Comparison of ENCODE assay signal across 12 cellular contexts in the genomic region with DNA sequence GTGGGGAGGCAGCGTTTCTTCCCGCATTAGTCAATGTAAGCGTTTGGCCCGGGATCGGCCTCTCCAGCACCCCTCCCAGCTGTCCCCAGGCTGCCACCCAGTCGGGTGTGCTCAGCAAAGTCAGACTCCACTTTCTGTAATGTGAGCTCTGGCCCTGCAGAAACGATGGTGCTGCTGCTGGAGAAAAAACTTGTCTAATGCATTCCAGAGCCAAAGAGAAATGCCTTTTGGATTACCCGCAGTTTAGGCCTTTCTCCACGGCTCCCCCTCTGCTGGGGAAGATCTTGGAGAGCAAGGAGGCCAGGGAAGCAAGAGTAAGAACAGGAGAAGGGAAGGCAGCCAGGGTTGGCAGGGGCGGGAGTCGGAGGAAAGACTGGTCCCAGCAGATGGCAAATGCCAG. TPM values are rescaled to one million over a fixed set of nuclear protein-coding genes. Genes with fewer than 3 reads are reported as not detected.
A peak's percentile ranks its signal among the peaks of the same experiment; 100 is the strongest.
DNase-seq lines count a peak whose midpoint lies in the region; ATAC-seq and TF ChIP-seq lines count a peak whose summit lies in the region.
"Had no signal": no experiment of that assay in that cellular context is flagged by ENCODE, and none has a peak within 500 bp of the region (broad histone marks: within the 10 kb centered on the region; RNA-seq: fewer than 3 reads in every experiment).

No MANE protein-coding gene starts in this region.

- no peak for TF ChIP-seq CTCF in fibroblast of lung (conservative IDR thresholded peaks at IDR 0.05 in 1 of 2, IDR thresholded peaks at IDR 0.05 in 1 of 2; ENCODE audit: low read depth in 1 of 2, low read length in 2 of 2)

- H3K79me2 ChIP-seq in fibroblast of lung (ENCODE audit: control insufficient read depth, insufficient read depth, low read length) = no peaks in the 10 kb centered on the region

- no peak overlapping the region for H3K4me3 Mint-ChIP-seq in stimulated activated memory B cell treated with anti-CD40 and anti-IgM and Interleukin-4, amounts not matched to agents 10 μg/mL and 1 μg/mL and 100 μg/mL, for 72 hours
- H3K4me3 Mint-ChIP-seq in activated T-cell treated with anti-CD3 and anti-CD28 coated beads, Interleukin-2, amount 50 U/mL, for 72 hours = no peak overlapping the region
- H3K4me3 Mint-ChIP-seq: activated naive CD8-positive, alpha-beta T cell treated with anti-CD3 and anti-CD28 coated beads, Interleukin-2, amount 50 U/mL, for 24 hours had no signal

- DNase-seq in AG08395 (ENCODE audit: low spot score) (peak; percentile 71), NCI-H226 (peak; percentile 19), fibroblast of lung (ENCODE audit: low read depth in 2 of 2) (peak; percentile 55 to 72), mucosa of gallbladder (ENCODE audit: low spot score) (no peak)
- DNase-seq in activated CD8-positive, alpha-beta memory T cell treated with anti-CD3 and anti-CD28 coated beads for 24 hours = no peak
- no peak for DNase-seq in activated T-cell treated with anti-CD3 and anti-CD28 coated beads, Interleukin-2, amount 50 U/mL, for 72 hours
- DNase-seq: activated naive CD8-positive, alpha-beta T cell treated with anti-CD3 and anti-CD28 coated beads, Interleukin-2, amount 50 U/mL, for 24 hours; NCI-H82; SHP77 had no signal

- H3K4me1 Mint-ChIP-seq in stimulated activated memory B cell treated with anti-CD40 and anti-IgM and Interleukin-4, amounts not matched to agents 10 μg/mL and 1 μg/mL and 100 μg/mL, for 72 hours = peaks cover 7% of the 10 kb centered on the region
- no peaks in the 10 kb centered on the region for H3K4me1 Mint-ChIP-seq in activated T-cell treated with anti-CD3 and anti-CD28 coated beads, Interleukin-2, amount 50 U/mL, for 72 hours (ENCODE audit: low read depth)

- H3K4me2 ChIP-seq in fibroblast of lung (ENCODE audit: extremely low read depth, insufficient read depth, low read length) = peak overlapping the region; percentile 44
- H3K4me2 ChIP-seq: A549 had no signal

- no peaks in the 10 kb centered on the region for H3K9me3 ChIP-seq in fibroblast of lung (ENCODE audit: control insufficient read depth, insufficient read depth, low read depth, low read length)
- no peaks in the 10 kb centered on the region for H3K9me3 ChIP-seq in muscle layer of colon (ENCODE audit: low read length)
- H3K9me3 ChIP-seq: A549 had no signal

- no peaks in the 10 kb centered on the region for H3K9me3 Mint-ChIP-seq in stimulated activated memory B cell treated with anti-CD40 and anti-IgM and Interleukin-4, amounts not matched to agents 10 μg/mL and 1 μg/mL and 100 μg/mL, for 72 hours
- no peaks in the 10 kb centered on the region for H3K9me3 Mint-ChIP-seq in activated T-cell treated with anti-CD3 and anti-CD28 coated beads, Interleukin-2, amount 50 U/mL, for 72 hours
- H3K9me3 Mint-ChIP-seq: activated naive CD8-positive, alpha-beta T cell treated with anti-CD3 and anti-CD28 coated beads, Interleukin-2, amount 50 U/mL, for 24 hours had no signal

- H3K27ac Mint-ChIP-seq in stimulated activated memory B cell treated with anti-CD40 and anti-IgM and Interleukin-4, amounts not matched to agents 10 μg/mL and 1 μg/mL and 100 μg/mL, for 72 hours = no peak overlapping the region
- no peak overlapping the region for H3K27ac Mint-ChIP-seq in activated T-cell treated with anti-CD3 and anti-CD28 coated beads, Interleukin-2, amount 50 U/mL, for 72 hours
- H3K27ac Mint-ChIP-seq: activated naive CD8-positive, alpha-beta T cell treated with anti-CD3 and anti-CD28 coated beads, Interleukin-2, amount 50 U/mL, for 24 hours had no signal

- no peaks in the 10 kb centered on the region for H4K20me1 ChIP-seq in fibroblast of lung (ENCODE audit: control insufficient read depth, extremely low read depth, insufficient read depth, low read length)

- H3K36me3 ChIP-seq in fibroblast of lung (ENCODE audit: control insufficient read depth, insufficient read depth, low read length) (peaks cover 9% of the 10 kb centered on the region), muscle layer of colon (ENCODE audit: insufficient read depth, low read length) (peaks cover 11% of the 10 kb centered on the region)

- H3K9ac ChIP-seq in fibroblast of lung (ENCODE audit: insufficient read depth, low read length) (no peak overlapping the region), muscle layer of colon (ENCODE audit: low read length) (no peak overlapping the region)

- no peak for ATAC-seq in stimulated activated memory B cell treated with anti-CD40 and anti-IgM and Interleukin-4, amounts not matched to agents 10 μg/mL and 1 μg/mL and 100 μg/mL, for 72 hours
- no peak for ATAC-seq in activated T-cell treated with anti-CD3 and anti-CD28 coated beads, Interleukin-2, amount 50 U/mL, for 72 hours (replicated peaks in 1 of 2)
- ATAC-seq: A549; activated naive CD8-positive, alpha-beta T cell treated with anti-CD3 and anti-CD28 coated beads, Interleukin-2, amount 50 U/mL, for 24 hours had no signal

- H3K27me3 ChIP-seq in fibroblast of lung (ENCODE audit: control insufficient read depth, insufficient read depth, low read length) = no peaks in the 10 kb centered on the region
- peaks cover 0 to 8% of the 10 kb centered on the region in 2 donors for H3K27me3 ChIP-seq in muscle layer of colon (ENCODE audit: control insufficient read depth in 1 of 2, insufficient read depth in 2 of 2, low read length in 2 of 2)

- H3K4me1 ChIP-seq in fibroblast of lung (ENCODE audit: control insufficient read depth, extremely low read depth, insufficient read depth, low read length) (no peaks in the 10 kb centered on the region), muscle layer of colon (ENCODE audit: insufficient read depth, low read length) (peaks cover 17% of the 10 kb centered on the region)

- no peak overlapping the region for H2AFZ ChIP-seq in fibroblast of lung (ENCODE audit: low read length)

- peaks cover 6% of the 10 kb centered on the region for H3K36me3 Mint-ChIP-seq in stimulated activated memory B cell treated with anti-CD40 and anti-IgM and Interleukin-4, amounts not matched to agents 10 μg/mL and 1 μg/mL and 100 μg/mL, for 72 hours
- H3K36me3 Mint-ChIP-seq in activated T-cell treated with anti-CD3 and anti-CD28 coated beads, Interleukin-2, amount 50 U/mL, for 72 hours (ENCODE audit: insufficient read depth in 2 of 2) = no peaks in the 10 kb centered on the region

- H3K27ac ChIP-seq in fibroblast of lung (ENCODE audit: insufficient read depth, low read length) (no peak overlapping the region), muscle layer of colon (ENCODE audit: low read depth, low read length) (peak overlapping the region; percentile 28)
- H3K27ac ChIP-seq: A549 had no signal

- H3K4me3 ChIP-seq in fibroblast of lung (replicated peaks in 1 of 4; ENCODE audit: control extremely low read depth in 1 of 4, insufficient read depth in 1 of 4, low read depth in 3 of 4, low read length in 4 of 4) (no peak overlapping the region), muscle layer of colon (ENCODE audit: low read depth in 1 of 2, low read length in 2 of 2) (no peak overlapping the region)
- H3K4me3 ChIP-seq: A549 had no signal

- no peaks in the 10 kb centered on the region for H3K27me3 Mint-ChIP-seq in stimulated activated memory B cell treated with anti-CD40 and anti-IgM and Interleukin-4, amounts not matched to agents 10 μg/mL and 1 μg/mL and 100 μg/mL, for 72 hours
- no peaks in the 10 kb centered on the region for H3K27me3 Mint-ChIP-seq in activated T-cell treated with anti-CD3 and anti-CD28 coated beads, Interleukin-2, amount 50 U/mL, for 72 hours (ENCODE audit: low read depth)
- H3K27me3 Mint-ChIP-seq: activated naive CD8-positive, alpha-beta T cell treated with anti-CD3 and anti-CD28 coated beads, Interleukin-2, amount 50 U/mL, for 24 hours had no signal

RNA-seq across cellular contexts. Expression of gene ELF4, which starts 55.2 kb away (rescaled TPM):
- total RNA-seq in fibroblast of lung = 5.9 and 9.9 TPM in 2 replicates
- 13.7 and 17.0 TPM in 2 replicates for polyA plus RNA-seq in fibroblast of lung
- 14.3 and 16.1 TPM in 2 replicates for polyA plus RNA-seq in fibroblast of lung (2012)
- polyA minus RNA-seq in fibroblast of lung (ENCODE audit: low replicate concordance) = 47.0 and 56.4 TPM in 2 replicates
- total RNA-seq in activated T-cell treated with anti-CD3 and anti-CD28 coated beads, Interleukin-2, amount 50 U/mL, for 72 hours = 10 to 100 TPM; 37.9 to 41.0 TPM
- total RNA-seq in mucosa of gallbladder = 12.5 TPM

Comparison
In these comparisons a context has a peak if more than half of its experiments do, and no peak if none do; other contexts are left out.
1. DNase-seq: peak in AG08395 (single experiment), NCI-H226 (single experiment) and fibroblast of lung (2 of 2); none in activated CD8-positive, alpha-beta memory T cell treated with anti-CD3 and anti-CD28 coated beads for 24 hours (single experiment), activated T-cell treated with anti-CD3 and anti-CD28 coated beads, Interleukin-2, amount 50 U/mL, for 72 hours (0 of 2) and mucosa of gallbladder (single experiment).